In the genomic region with DNA sequence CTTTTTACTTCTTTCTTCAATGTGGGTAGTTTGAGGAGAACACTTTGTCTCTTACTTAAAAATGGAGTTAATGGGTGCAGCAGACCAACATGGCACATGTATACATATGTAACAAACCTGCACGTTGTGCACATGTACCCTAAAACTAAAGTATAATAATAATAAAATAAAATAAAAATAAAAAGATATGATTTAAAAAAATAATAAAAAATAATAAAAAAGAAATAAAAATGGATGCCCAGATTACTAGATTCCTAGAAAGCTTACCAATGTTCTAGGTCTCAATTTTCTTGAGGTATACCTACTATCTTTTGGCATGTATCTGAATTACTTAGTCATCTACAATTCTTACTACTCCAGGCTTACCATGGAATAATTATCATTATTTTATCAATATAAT, we compare ENCODE assay signal across 34 cellular contexts.
DNase-seq lines count a peak whose midpoint lies in the region; ATAC-seq, FAIRE-seq and TF ChIP-seq lines count a peak whose summit lies in the region.
"Had no signal": no experiment of that assay in that cellular context is flagged by ENCODE, and none has a peak within 500 bp of the region (broad histone marks: within the 10 kb centered on the region; RNA-seq: fewer than 3 reads in every experiment).

No MANE protein-coding gene starts in this region.

- peaks cover 7% of the 10 kb centered on the region for H3K9me3 Mint-ChIP-seq in WTC11

- CTCF ChIA-PET in WTC11 (lab: Charles Lee) = no interaction called here

- FAIRE-seq in colon (lab: Jason Lieb, UNC) (peak; percentile 65), kidney (lab: Jason Lieb, UNC) (peak; percentile 30)
- FAIRE-seq: A204.1, A549 had no signal

- no peak overlapping the region for H3K4me3 Mint-ChIP-seq in WTC11
- H3K4me3 Mint-ChIP-seq: B cell; CD14-positive monocyte; CD4-positive, alpha-beta memory T cell; CD4-positive, alpha-beta T cell; CD4-positive, CD25-positive, alpha-beta regulatory T cell; CD8-positive, alpha-beta memory T cell; CD8-positive, alpha-beta T cell had no signal

- no peaks in the 10 kb centered on the region for H3K36me3 ChIP-seq in kidney (ENCODE audit: control insufficient read depth in 1 of 2, insufficient read depth in 2 of 2, low read length in 2 of 2)
- H3K36me3 ChIP-seq: BE2C; BLaER1; BLaER1 treated with 17β-estradiol and CSF1 and Interleukin-3, amounts not matched to agents 10 nM and 100 nM had no signal

- TF ChIP-seq CTCF in WTC11 (IDR thresholded peaks at IDR 0.05) = no peak
- no peak for TF ChIP-seq CTCF in kidney (IDR thresholded peaks at IDR 0.05; ENCODE audit: borderline replicate concordance, extremely low read depth, insufficient read depth)

- ATAC-seq in WTC11 = no peak
- no peak for ATAC-seq in GM19023 (IDR thresholded peaks at IDR 0.05; ENCODE audit: unreplicated experiment)
- ATAC-seq in GM18502 (IDR thresholded peaks at IDR 0.05; ENCODE audit: poor library complexity, unreplicated experiment) = no peak
- ATAC-seq: A549; CD8-positive, alpha-beta T cell had no signal

- peaks cover 6% of the 10 kb centered on the region for H3K4me1 Mint-ChIP-seq in WTC11
- H3K4me1 Mint-ChIP-seq: B cell; CD14-positive monocyte; CD4-positive, alpha-beta memory T cell; CD4-positive, CD25-positive, alpha-beta regulatory T cell; CD8-positive, alpha-beta memory T cell had no signal

- no peak overlapping the region for H3K9ac ChIP-seq in kidney (ENCODE audit: low read length in 2 of 2)
- H3K9ac ChIP-seq: BLaER1; BLaER1 treated with 17β-estradiol and CSF1 and Interleukin-3, amounts not matched to agents 10 nM and 100 nM had no signal

- no peaks in the 10 kb centered on the region for H3K9me3 ChIP-seq in kidney (ENCODE audit: control insufficient read depth in 1 of 2, low read length in 2 of 2)
- H3K9me3 ChIP-seq: A549; BE2C; BLaER1; BLaER1 treated with 17β-estradiol and CSF1 and Interleukin-3, amounts not matched to agents 10 nM and 100 nM; Caco-2 had no signal

- no peaks in the 10 kb centered on the region for H3K4me1 ChIP-seq in kidney (ENCODE audit: control insufficient read depth in 1 of 2, insufficient read depth in 1 of 2, low read depth in 1 of 2, low read length in 2 of 2)
- H3K4me1 ChIP-seq: A549; BLaER1; BLaER1 treated with 17β-estradiol and CSF1 and Interleukin-3, amounts not matched to agents 10 nM and 100 nM; Caco-2 had no signal

- no peak overlapping the region for H3K27ac ChIP-seq in kidney (ENCODE audit: low read depth in 2 of 2, low read length in 2 of 2)
- H3K27ac ChIP-seq: 22Rv1; A549; BLaER1; BLaER1 treated with 17β-estradiol and CSF1 and Interleukin-3, amounts not matched to agents 10 nM and 100 nM; C4-2B had no signal

- POLR2A ChIA-PET in WTC11 (lab: Charles Lee) = no interaction called here

- intact Hi-C loops in kidney (cut with DNase I) = no loop called here

- H3K4me3 ChIP-seq in kidney (ENCODE audit: low read length in 2 of 2) = no peak overlapping the region
- H3K4me3 ChIP-seq: A549; BLaER1; BLaER1 treated with 17β-estradiol and CSF1 and Interleukin-3, amounts not matched to agents 10 nM and 100 nM had no signal

- no peaks in the 10 kb centered on the region for H3K27me3 Mint-ChIP-seq in WTC11 (ENCODE audit: low read depth)
- H3K27me3 Mint-ChIP-seq: B cell; CD4-positive, alpha-beta memory T cell; CD4-positive, alpha-beta T cell; CD4-positive, CD25-positive, alpha-beta regulatory T cell; CD8-positive, alpha-beta memory T cell had no signal

- no peak overlapping the region for H3K27ac Mint-ChIP-seq in WTC11
- H3K27ac Mint-ChIP-seq: B cell; CD14-positive monocyte; CD4-positive, alpha-beta memory T cell; CD4-positive, alpha-beta T cell; CD4-positive, CD25-positive, alpha-beta regulatory T cell; CD8-positive, alpha-beta memory T cell; CD8-positive, alpha-beta T cell had no signal

- H3K36me3 Mint-ChIP-seq in WTC11 = peaks cover 3% of the 10 kb centered on the region; the same call in 1 of the 2 replicates
- H3K36me3 Mint-ChIP-seq: CD14-positive monocyte; CD4-positive, CD25-positive, alpha-beta regulatory T cell; CD8-positive, alpha-beta T cell had no signal

- DNase-seq in WTC11 (ENCODE audit: low spot score) (no peak), kidney (no peak), NCI-H510A (lab: John Stamatoyannopoulos, UW) (no peak)
- DNase-seq: 8988T; ACHN; AML-193; BE2C; C1 segment of cervical spinal cord; Caco-2; Calu3; CD4-positive, alpha-beta memory T cell; CD4-positive, alpha-beta T cell; CD4-positive, CD25-positive, alpha-beta regulatory T cell; CD8-positive, alpha-beta memory T cell; CD8-positive, alpha-beta T cell; COR-L47; DMS 273 treated with DMSO at 0.1 percent for 48 hours; DMS153; DMS53; DMS79; DMS79 treated with DMSO at 0.1 percent for 48 hours; DND-41; EL had no signal

TF ChIP-seq in WTC11, 78 proteins besides CTCF, POLR2A, EP300 and RAD21:
- TF ChIP-seq, protein P1, sequence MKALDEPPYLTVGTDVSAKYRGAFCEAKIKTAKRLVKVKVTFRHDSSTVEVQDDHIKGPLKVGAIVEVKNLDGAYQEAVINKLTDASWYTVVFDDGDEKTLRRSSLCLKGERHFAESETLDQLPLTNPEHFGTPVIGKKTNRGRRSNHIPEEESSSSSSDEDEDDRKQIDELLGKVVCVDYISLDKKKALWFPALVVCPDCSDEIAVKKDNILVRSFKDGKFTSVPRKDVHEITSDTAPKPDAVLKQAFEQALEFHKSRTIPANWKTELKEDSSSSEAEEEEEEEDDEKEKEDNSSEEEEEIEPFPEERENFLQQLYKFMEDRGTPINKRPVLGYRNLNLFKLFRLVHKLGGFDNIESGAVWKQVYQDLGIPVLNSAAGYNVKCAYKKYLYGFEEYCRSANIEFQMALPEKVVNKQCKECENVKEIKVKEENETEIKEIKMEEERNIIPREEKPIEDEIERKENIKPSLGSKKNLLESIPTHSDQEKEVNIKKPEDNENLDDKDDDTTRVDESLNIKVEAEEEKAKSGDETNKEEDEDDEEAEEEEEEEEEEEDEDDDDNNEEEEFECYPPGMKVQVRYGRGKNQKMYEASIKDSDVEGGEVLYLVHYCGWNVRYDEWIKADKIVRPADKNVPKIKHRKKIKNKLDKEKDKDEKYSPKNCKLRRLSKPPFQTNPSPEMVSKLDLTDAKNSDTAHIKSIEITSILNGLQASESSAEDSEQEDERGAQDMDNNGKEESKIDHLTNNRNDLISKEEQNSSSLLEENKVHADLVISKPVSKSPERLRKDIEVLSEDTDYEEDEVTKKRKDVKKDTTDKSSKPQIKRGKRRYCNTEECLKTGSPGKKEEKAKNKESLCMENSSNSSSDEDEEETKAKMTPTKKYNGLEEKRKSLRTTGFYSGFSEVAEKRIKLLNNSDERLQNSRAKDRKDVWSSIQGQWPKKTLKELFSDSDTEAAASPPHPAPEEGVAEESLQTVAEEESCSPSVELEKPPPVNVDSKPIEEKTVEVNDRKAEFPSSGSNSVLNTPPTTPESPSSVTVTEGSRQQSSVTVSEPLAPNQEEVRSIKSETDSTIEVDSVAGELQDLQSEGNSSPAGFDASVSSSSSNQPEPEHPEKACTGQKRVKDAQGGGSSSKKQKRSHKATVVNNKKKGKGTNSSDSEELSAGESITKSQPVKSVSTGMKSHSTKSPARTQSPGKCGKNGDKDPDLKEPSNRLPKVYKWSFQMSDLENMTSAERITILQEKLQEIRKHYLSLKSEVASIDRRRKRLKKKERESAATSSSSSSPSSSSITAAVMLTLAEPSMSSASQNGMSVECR (CRISPR knock-in tag; IDR thresholded peaks at IDR 0.05; ENCODE audit: borderline replicate concordance) = no peak
- peak; percentile 98 for TF ChIP-seq HMGA2 (CRISPR knock-in tag; IDR thresholded peaks at IDR 0.05)
TF ChIP-seq in WTC11: peak in this region for 1.
